27 cellular contexts compared by ENCODE assay signal in genomic region chr4:114036426-114036825, GRCh38. TPM values are rescaled to one million over a fixed set of nuclear protein-coding genes. Genes with fewer than 3 reads are reported as not detected.
DNase-seq lines count a peak whose midpoint lies in the region; ATAC-seq lines count a peak whose summit lies in the region.
"Had no signal": no experiment of that assay in that cellular context is flagged by ENCODE, and none has a peak within 500 bp of the region (broad histone marks: within the 10 kb centered on the region; RNA-seq: fewer than 3 reads in every experiment).

No MANE protein-coding gene starts in this region.

- H3K4me1 Mint-ChIP-seq in effector memory CD8-positive, alpha-beta T cell (ENCODE audit: low read depth in 2 of 2): peaks cover 6 to 7% of the 10 kb centered on the region in 2 donors
- H3K4me1 Mint-ChIP-seq: endodermal cell; stimulated activated memory B cell treated with anti-CD40 and anti-IgM and Interleukin-4, amounts not matched to agents 10 μg/mL and 1 μg/mL and 100 μg/mL, for 72 hours had no signal

- no peak overlapping the region for H3K27ac Mint-ChIP-seq in effector memory CD8-positive, alpha-beta T cell
- H3K27ac Mint-ChIP-seq: activated CD8-positive, alpha-beta memory T cell treated with anti-CD3 and anti-CD28 coated beads, Interleukin-2, amount 10 ng/mL, durations not matched to agents 7 days and 5 days; endodermal cell; stimulated activated memory B cell treated with anti-CD40 and anti-IgM and Interleukin-4, amounts not matched to agents 10 μg/mL and 1 μg/mL and 100 μg/mL, for 72 hours; T-helper 1 cell treated with Interleukin-12 subunit alpha and Interleukin-12 subunit beta and Interleukin-4 antibody, amounts not matched to agents 30 μg/mL and 1 μg/mL, for 36 hours had no signal

- peaks cover 0 to 18% of the 10 kb centered on the region in 2 donors for H3K27me3 Mint-ChIP-seq in effector memory CD8-positive, alpha-beta T cell

- peak; percentile 83 for ATAC-seq in effector memory CD8-positive, alpha-beta T cell (replicated peaks)
- ATAC-seq: activated CD8-positive, alpha-beta memory T cell treated with anti-CD3 and anti-CD28 coated beads, Interleukin-2, amount 10 ng/mL, durations not matched to agents 7 days and 5 days; activated T-cell treated with anti-CD3 and anti-CD28 coated beads, Interleukin-2, amount 50 U/mL, for 4 hours; esophagus mucosa; Panc1; SK-N-SH treated with all-trans-retinoic acid at 6 μM for 48 hours; stimulated activated memory B cell treated with anti-CD40 and anti-IgM and Interleukin-4, amounts not matched to agents 10 μg/mL and 1 μg/mL and 100 μg/mL, for 72 hours had no signal

- H3K9me3 Mint-ChIP-seq in effector memory CD8-positive, alpha-beta T cell: no peaks in the 10 kb centered on the region
- H3K9me3 Mint-ChIP-seq: activated T-cell treated with anti-CD3 and anti-CD28 coated beads, Interleukin-2, amount 50 U/mL, for 4 hours; endodermal cell; stimulated activated memory B cell treated with anti-CD40 and anti-IgM and Interleukin-4, amounts not matched to agents 10 μg/mL and 1 μg/mL and 100 μg/mL, for 72 hours; T-helper 1 cell treated with Interleukin-12 subunit alpha and Interleukin-12 subunit beta and Interleukin-4 antibody, amounts not matched to agents 30 μg/mL and 1 μg/mL, for 36 hours had no signal

- no peak overlapping the region for H3K4me3 Mint-ChIP-seq in effector memory CD8-positive, alpha-beta T cell
- H3K4me3 Mint-ChIP-seq: activated CD8-positive, alpha-beta memory T cell treated with anti-CD3 and anti-CD28 coated beads, Interleukin-2, amount 10 ng/mL, durations not matched to agents 7 days and 5 days; activated T-cell treated with anti-CD3 and anti-CD28 coated beads, Interleukin-2, amount 50 U/mL, for 4 hours; endodermal cell; stimulated activated memory B cell treated with anti-CD40 and anti-IgM and Interleukin-4, amounts not matched to agents 10 μg/mL and 1 μg/mL and 100 μg/mL, for 72 hours; T-helper 1 cell treated with Interleukin-12 subunit alpha and Interleukin-12 subunit beta and Interleukin-4 antibody, amounts not matched to agents 30 μg/mL and 1 μg/mL, for 36 hours had no signal

- DNase-seq in DMS 273 (lab: John Stamatoyannopoulos, UW; ENCODE audit: unreplicated experiment) (peak; percentile 43), DMS 273 treated with DMSO at 0.1 percent for 48 hours (lab: John Stamatoyannopoulos, UW) (no peak), NCI-H69 (lab: John Stamatoyannopoulos, UW) (peak; percentile 79), renal cortical epithelial cell (ENCODE audit: low read depth) (peak; percentile 26), EL (no peak), NCI-H446 treated with DMSO at 0.1 percent for 48 hours (lab: John Stamatoyannopoulos, UW) (no peak), NCI-H2171 treated with DMSO at 0.1 percent for 48 hours (lab: John Stamatoyannopoulos, UW) (no peak)
- no peak for DNase-seq in effector memory CD8-positive, alpha-beta T cell
- DNase-seq: activated CD4-positive, alpha-beta T cell treated with anti-CD3 and anti-CD28 coated beads, Interleukin-2, amount 50 U/mL, for 1 hour; activated CD4-positive, CD25-positive, alpha-beta regulatory T cell; activated CD8-positive, alpha-beta memory T cell treated with anti-CD3 and anti-CD28 coated beads, Interleukin-2, amount 10 ng/mL, durations not matched to agents 7 days and 5 days; activated T-cell treated with anti-CD3 and anti-CD28 coated beads, Interleukin-2, amount 50 U/mL, for 4 hours; DND-41; endodermal cell; glutamatergic neuron; HCEC 1CT; Kasumi-1; left ventricle myocardium inferior; NCI-H146; NCI-H526; Right ventricle myocardium superior; trophoblast cell had no signal

- peaks cover 3% of the 10 kb centered on the region for H3K36me3 Mint-ChIP-seq in effector memory CD8-positive, alpha-beta T cell (ENCODE audit: insufficient read depth)
- H3K36me3 Mint-ChIP-seq: activated CD8-positive, alpha-beta memory T cell treated with anti-CD3 and anti-CD28 coated beads, Interleukin-2, amount 10 ng/mL, durations not matched to agents 7 days and 5 days; stimulated activated memory B cell treated with anti-CD40 and anti-IgM and Interleukin-4, amounts not matched to agents 10 μg/mL and 1 μg/mL and 100 μg/mL, for 72 hours had no signal

RNA-seq across cellular contexts. Expression of gene ARSJ, which starts 57.0 kb away (rescaled TPM):
- total RNA-seq in renal cortical epithelial cell: 31.7 and 39.6 TPM in 2 replicates
- total RNA-seq: activated CD8-positive, alpha-beta memory T cell treated with anti-CD3 and anti-CD28 coated beads, Interleukin-2, amount 10 ng/mL, durations not matched to agents 7 days and 5 days had no signal

Comparison
In these comparisons a context has a peak if more than half of its experiments do, and no peak if none do; other contexts are left out.
1. DNase-seq: peak in DMS 273 (single experiment), NCI-H69 (single experiment) and renal cortical epithelial cell (single experiment); none in DMS 273 treated with DMSO at 0.1 percent for 48 hours (single experiment), effector memory CD8-positive, alpha-beta T cell (0 of 3), EL (single experiment), NCI-H446 treated with DMSO at 0.1 percent for 48 hours (single experiment) and NCI-H2171 treated with DMSO at 0.1 percent for 48 hours (single experiment).